Comparison of ENCODE assay signal across 10 cellular contexts in the genomic region with DNA sequence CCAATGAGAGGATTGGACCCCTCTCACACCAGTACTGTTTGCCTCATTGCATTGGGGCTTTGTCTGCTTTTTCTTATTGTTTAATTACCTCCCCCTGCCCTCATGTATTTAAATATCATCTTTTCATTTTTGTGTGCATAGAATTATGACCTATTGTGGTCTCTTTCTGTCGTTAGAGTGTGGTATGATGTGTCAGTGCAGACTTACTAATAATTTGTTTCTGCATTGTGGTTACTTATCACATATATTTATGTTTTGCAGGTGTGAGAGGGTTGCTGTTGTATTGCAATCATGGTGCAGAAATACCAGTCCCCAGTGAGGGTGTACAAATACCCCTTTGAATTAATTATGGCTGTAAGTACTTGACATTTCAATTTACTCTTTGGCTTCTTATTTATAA. TPM values are rescaled to one million over a fixed set of nuclear protein-coding genes. Genes with fewer than 3 reads are reported as not detected.
DNase-seq lines count a peak whose midpoint lies in the region; ATAC-seq, FAIRE-seq and TF ChIP-seq lines count a peak whose summit lies in the region.
"Had no signal": no experiment of that assay in that cellular context is flagged by ENCODE, and none has a peak within 500 bp of the region (broad histone marks: within the 10 kb centered on the region; RNA-seq: fewer than 3 reads in every experiment).

No MANE protein-coding gene starts in this region.

- H3K4me2 ChIP-seq in endothelial cell of umbilical vein (ENCODE audit: insufficient read depth, low read length), result peak overlapping the region; percentile 99
- H3K4me2 ChIP-seq: GM23338 had no signal

- H3K4me3 ChIP-seq in GM12865 (ENCODE audit: low read depth, low read length) (peak overlapping the region; percentile 80), Panc1 (ENCODE audit: low read depth in 2 of 2, low read length in 2 of 2) (peak overlapping the region; percentile 77 to 98), endothelial cell of umbilical vein (replicated peaks in 1 of 3; ENCODE audit: insufficient read depth in 1 of 3, low read depth in 1 of 3, low read length in 3 of 3) (peak overlapping the region; percentile 68 to 96 (median 74)), gastrocnemius medialis (peak overlapping the region; percentile 69 to 85 (median 78))
- H3K4me3 ChIP-seq: GM23338 had no signal

- POLR2A ChIA-PET in Panc1 (lab: Charles Lee) (interaction anchor here (1.0 kb wide), 1 partner anchor 22 kb away, joined by 3 read pairs; no protein-coding TSS in a partner anchor), endothelial cell of umbilical vein (lab: Charles Lee) (interaction anchor here (0.9 to 4.0 kb wide), 3 partner anchors 18 to 54 kb away, joined by 3 to 44 read pairs (median 13); no protein-coding TSS in a partner anchor)

- TF ChIP-seq POLR2A in endothelial cell of umbilical vein (IDR thresholded peaks at IDR 0.05; ENCODE audit: low read depth, low read length), result peak; percentile 16
- no peak for TF ChIP-seq POLR2A in gastrocnemius medialis (IDR thresholded peaks at IDR 0.05)

- H3K79me2 ChIP-seq in endothelial cell of umbilical vein (ENCODE audit: control insufficient read depth, insufficient read depth, low read length), result peaks cover 74% of the 10 kb centered on the region

- in situ Hi-C loops in Panc1 (cut with HindIII; ENCODE audit: low pct_unique_long_range_greater_than_20kb, low sequenced_read_pairs), result no loop called here
- in situ Hi-C loops in gastrocnemius medialis (cut with MboI; ENCODE audit: low sequenced_read_pairs in 4 of 4), result no loop called here

- CTCF ChIA-PET in Panc1 (lab: Charles Lee), result no interaction called here
- CTCF ChIA-PET in endothelial cell of umbilical vein (lab: Charles Lee), result interaction anchor here (1.0 to 4.2 kb wide), 4 partner anchors 8 to 55 kb away, joined by 4 to 28 read pairs (median 12); no protein-coding TSS in a partner anchor

- no peak overlapping the region for H2AFZ ChIP-seq in endothelial cell of umbilical vein (ENCODE audit: low read depth, low read length)
- H2AFZ ChIP-seq: GM23338 had no signal

- no peak for ATAC-seq in Panc1
- ATAC-seq in gastrocnemius medialis, result no peak
- no peak for ATAC-seq in HG02884 (IDR thresholded peaks at IDR 0.05; ENCODE audit: unreplicated experiment)
- no peak for ATAC-seq in HG03045 (IDR thresholded peaks at IDR 0.05; ENCODE audit: unreplicated experiment)
- ATAC-seq: GM23338 had no signal

- H3K9me3 ChIP-seq in Panc1 (ENCODE audit: control insufficient read depth, insufficient read depth, low read depth, low read length) (no peaks in the 10 kb centered on the region), endothelial cell of umbilical vein (replicated peaks; ENCODE audit: control insufficient read depth, insufficient read depth, low read length) (no peaks in the 10 kb centered on the region), gastrocnemius medialis (no peaks in the 10 kb centered on the region)

- H3K27ac ChIP-seq in Panc1 (ENCODE audit: low read length) (peak overlapping the region; percentile 99), endothelial cell of umbilical vein (ENCODE audit: insufficient read depth, low read depth, low read length) (peak overlapping the region; percentile 97), gastrocnemius medialis (peak overlapping the region; percentile 92 to 96 (median 94))

- intact Hi-C loops in Panc1 (cut with micrococcal nuclease; ENCODE audit: unreplicated experiment), result no loop called here
- intact Hi-C loops in endothelial cell of umbilical vein (cut with micrococcal nuclease), result no loop called here
- intact Hi-C loops in gastrocnemius medialis (cut with DNase I; ENCODE audit: low total_unique reads), result no loop called here

- peak overlapping the region; percentile 100 for H3K9ac ChIP-seq in endothelial cell of umbilical vein (replicated peaks; ENCODE audit: extremely low read depth, insufficient read depth, low read length)

- no peaks in the 10 kb centered on the region for H4K20me1 ChIP-seq in endothelial cell of umbilical vein (replicated peaks; ENCODE audit: control insufficient read depth, extremely low read depth, insufficient read depth, low read length)

- FAIRE-seq in endothelial cell of umbilical vein (lab: Jason Lieb, UNC), result no peak

- H3K27me3 ChIP-seq in Panc1 (ENCODE audit: control insufficient read depth, insufficient read depth, low read length) (no peaks in the 10 kb centered on the region), endothelial cell of umbilical vein (ENCODE audit: control insufficient read depth in 2 of 2, insufficient read depth in 2 of 2, low read length in 2 of 2) (no peaks in the 10 kb centered on the region), gastrocnemius medialis (no peaks in the 10 kb centered on the region)

- DNase-seq in GM12865 (ENCODE audit: low read depth) (no peak), Panc1 (ENCODE audit: low read depth, low spot score) (no peak), endothelial cell of umbilical vein (ENCODE audit: low read depth, low spot score) (no peak), gastrocnemius medialis (no peak), HuH-7.5 (ENCODE audit: low spot score) (no peak)
- DNase-seq: activated naive CD4-positive, alpha-beta T cell treated with anti-CD3 and anti-CD28 coated beads, Interleukin-2, amount 50 U/mL, for 16 hours; DMS153 had no signal

- no peaks in the 10 kb centered on the region for H3K9me1 ChIP-seq in endothelial cell of umbilical vein (replicated peaks; ENCODE audit: control insufficient read depth, extremely low read depth, insufficient read depth, low read length)

- H3K36me3 ChIP-seq in Panc1 (ENCODE audit: control insufficient read depth, insufficient read depth, low read length) (peaks cover 26% of the 10 kb centered on the region), endothelial cell of umbilical vein (ENCODE audit: control insufficient read depth in 2 of 2, extremely low read depth in 1 of 2, insufficient read depth in 2 of 2, low read length in 2 of 2) (peaks cover 22 to 42% of the 10 kb centered on the region in 2 experiments), gastrocnemius medialis (peaks cover 0 to 48% of the 10 kb centered on the region in 2 donors)

- H3K4me1 ChIP-seq in Panc1 (ENCODE audit: control insufficient read depth, insufficient read depth, low read length) (peaks cover 64% of the 10 kb centered on the region), endothelial cell of umbilical vein (ENCODE audit: control insufficient read depth, extremely low read depth, insufficient read depth, low read length) (peaks cover 72% of the 10 kb centered on the region), gastrocnemius medialis (peaks cover 44 to 50% of the 10 kb centered on the region in 2 donors)

- no peak for TF ChIP-seq CTCF in GM12865 (IDR thresholded peaks at IDR 0.05; ENCODE audit: insufficient read depth, low read depth, low read length, missing control alignments)
- TF ChIP-seq CTCF in Panc1 (IDR thresholded peaks at IDR 0.05), result no peak
- no peak for TF ChIP-seq CTCF in endothelial cell of umbilical vein (IDR thresholded peaks at IDR 0.05; ENCODE audit: extremely low read depth in 1 of 2, insufficient read depth in 1 of 2, low read depth in 1 of 2, low read length in 2 of 2)
- TF ChIP-seq CTCF in gastrocnemius medialis (IDR thresholded peaks at IDR 0.05 in 4 of 5, conservative IDR thresholded peaks at IDR 0.05 in 1 of 5), result no peak

- dilution Hi-C loops in endothelial cell of umbilical vein (cut with MboI; ENCODE audit: extremely low pct_ligation_motif_present, low sequenced_read_pairs), result no loop called here

- BruUV-seq in Panc1 (replicated peaks; lab: Mats Ljungman, UMichigan), result no TSS peak
- no TSS peak for BruUV-seq in endothelial cell of umbilical vein (replicated peaks; lab: Mats Ljungman, UMichigan)

TF ChIP-seq in endothelial cell of umbilical vein, 7 proteins besides CTCF, POLR2A, EP300 and RAD21:
- TF ChIP-seq FOS (IDR thresholded peaks at IDR 0.05; ENCODE audit: borderline replicate concordance, insufficient read depth, low read length) (no peak), JUN (IDR thresholded peaks at IDR 0.05; ENCODE audit: borderline replicate concordance, insufficient read depth, insufficient read length, low read depth) (no peak), EZH2 (IDR thresholded peaks at IDR 0.05; ENCODE audit: borderline replicate concordance, low read depth, low read length, severe bottlenecking) (no peak), GATA2 (IDR thresholded peaks at IDR 0.05; ENCODE audit: insufficient read depth, insufficient read length, low read depth, low read length) (no peak), POLR2AphosphoS5 (IDR thresholded peaks at IDR 0.05; ENCODE audit: insufficient read depth, low read depth, low read length) (no peak), MYC (IDR thresholded peaks at IDR 0.05; ENCODE audit: low read depth, low read length) (no peak)
- TF ChIP-seq, protein P1, sequence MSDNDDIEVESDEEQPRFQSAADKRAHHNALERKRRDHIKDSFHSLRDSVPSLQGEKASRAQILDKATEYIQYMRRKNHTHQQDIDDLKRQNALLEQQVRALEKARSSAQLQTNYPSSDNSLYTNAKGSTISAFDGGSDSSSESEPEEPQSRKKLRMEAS (IDR thresholded peaks at IDR 0.05; ENCODE audit: insufficient read depth, insufficient read length), result no peak

RNA-seq across cellular contexts. Expression of a gene that starts 2.5 kb away (rescaled TPM):
- total RNA-seq in Panc1 (2021; ENCODE audit: unreplicated experiment) (279 TPM), endothelial cell of umbilical vein (606 and 631 TPM in 2 replicates), gastrocnemius medialis (10 to 100 TPM; 55.0 to 94.1 (median 73.7) TPM)
- polyA plus RNA-seq in Panc1 (2012; ENCODE audit: insufficient read length), result 156 TPM
- polyA plus RNA-seq in endothelial cell of umbilical vein, result 215 and 276 TPM in 2 replicates
- polyA plus RNA-seq in endothelial cell of umbilical vein (2011; cell fraction: cytosol; rRNA removed), result 185 and 188 TPM in 2 replicates
- polyA plus RNA-seq in endothelial cell of umbilical vein (2011; cell fraction: nucleus; rRNA removed), result 360 and 367 TPM in 2 replicates
- 277 and 279 TPM in 2 replicates for polyA plus RNA-seq in endothelial cell of umbilical vein (2012)
- polyA minus RNA-seq in endothelial cell of umbilical vein, result 250 TPM in 2 replicates
- 19.9 TPM for polyA minus RNA-seq in endothelial cell of umbilical vein (2011; cell fraction: cytosol; rRNA and poly(A)+ RNA removed)
- 378 and 398 TPM in 2 replicates for polyA minus RNA-seq in endothelial cell of umbilical vein (2011; cell fraction: nucleus; rRNA and poly(A)+ RNA removed)
